Comparison of ENCODE assay signal across 15 cellular contexts in genomic region chr6:128493877-128494276, GRCh38. TPM values are rescaled to one million over a fixed set of nuclear protein-coding genes. Genes with fewer than 3 reads are reported as not detected.
DNase-seq lines count a peak whose midpoint lies in the region; ATAC-seq, FAIRE-seq and TF ChIP-seq lines count a peak whose summit lies in the region.
"Had no signal": no experiment of that assay in that cellular context is flagged by ENCODE, and none has a peak within 500 bp of the region (broad histone marks: within the 10 kb centered on the region; RNA-seq: fewer than 3 reads in every experiment).

No MANE protein-coding gene starts in this region.

- BruUV-seq in GM12878 (replicated peaks; lab: Mats Ljungman, UMichigan), result no TSS peak

- intact Hi-C loops in GM12878 (cut with micrococcal nuclease; ENCODE audit: unreplicated experiment), result no loop called here

- POLR2A ChIA-PET in GM12878 (lab: Charles Lee), result no interaction called here

- H3K27ac ChIP-seq in GM12878 (ENCODE audit: control insufficient read depth, insufficient read depth) (no peak overlapping the region), WERI-Rb-1 (no peak overlapping the region)
- H3K27ac ChIP-seq: vagina had no signal

- no peak overlapping the region for H3K4me2 ChIP-seq in GM12878 (ENCODE audit: control insufficient read depth, insufficient read depth)

- no peak for TF ChIP-seq EP300 in GM12878 (IDR thresholded peaks at IDR 0.05; ENCODE audit: borderline replicate concordance in 1 of 2, control insufficient read depth in 1 of 2, low read depth in 2 of 2, low read length in 2 of 2)

- RAD21 ChIA-PET in GM12878 (lab: Charles Lee; ENCODE audit: unreplicated experiment), result no interaction called here

- no peak for TF ChIP-seq CTCF in GM12878 (IDR thresholded peaks at IDR 0.05 in 2 of 3, conservative IDR thresholded peaks at IDR 0.05 in 1 of 3; ENCODE audit: control insufficient read depth in 2 of 3, extremely low read depth in 1 of 3, insufficient read depth in 1 of 3, low read depth in 3 of 3, low read length in 3 of 3)
- TF ChIP-seq CTCF in WERI-Rb-1 (IDR thresholded peaks at IDR 0.05; ENCODE audit: low read depth, low read length), result no peak

- no peak for FAIRE-seq in GM12878 (lab: Jason Lieb, UNC)

- H3K4me3 ChIP-seq in GM12878 (no peak overlapping the region), WERI-Rb-1 (ENCODE audit: low read depth, low read length) (no peak overlapping the region)
- H3K4me3 ChIP-seq: vagina had no signal

- H3K4me1 ChIP-seq in GM12878 (ENCODE audit: control insufficient read depth, insufficient read depth, low read length), result no peaks in the 10 kb centered on the region

- ATAC-seq in GM18498 (IDR thresholded peaks at IDR 0.05; ENCODE audit: unreplicated experiment) (peak; percentile 67), GM19467 (IDR thresholded peaks at IDR 0.05; ENCODE audit: unreplicated experiment) (peak; percentile 57), HG03108 (IDR thresholded peaks at IDR 0.05; ENCODE audit: unreplicated experiment) (peak; percentile 61), GM12878 (peak; percentile 23; the same call in 2 of the 3 replicates), HG03439 (IDR thresholded peaks at IDR 0.05; ENCODE audit: unreplicated experiment) (no peak)

- no peak for TF ChIP-seq POLR2A in GM12878 (IDR thresholded peaks at IDR 0.05; ENCODE audit: low read depth, low read length)

- H3K27me3 ChIP-seq in GM12878 (replicated peaks in 1 of 2; ENCODE audit: control insufficient read depth in 2 of 2, insufficient read depth in 2 of 2, low read length in 1 of 2) (no peaks in the 10 kb centered on the region), WERI-Rb-1 (ENCODE audit: insufficient read depth, low read depth, severe bottlenecking) (no peaks in the 10 kb centered on the region)
- H3K27me3 ChIP-seq: vagina had no signal

- H3K9me3 ChIP-seq in GM12878 (replicated peaks; ENCODE audit: control insufficient read depth, insufficient read depth, low read length), result no peaks in the 10 kb centered on the region
- H3K9me3 ChIP-seq in WERI-Rb-1 (ENCODE audit: severe bottlenecking), result no peaks in the 10 kb centered on the region
- H3K9me3 ChIP-seq: vagina had no signal

- no peaks in the 10 kb centered on the region for H4K20me1 ChIP-seq in GM12878 (ENCODE audit: control insufficient read depth, insufficient read depth)

- H3K36me3 ChIP-seq in GM12878 (ENCODE audit: control insufficient read depth in 2 of 2, insufficient read depth in 2 of 2, low read length in 1 of 2), result no peaks in the 10 kb centered on the region
- no peaks in the 10 kb centered on the region for H3K36me3 ChIP-seq in WERI-Rb-1
- H3K36me3 ChIP-seq: vagina had no signal

- H2AFZ ChIP-seq in GM12878 (ENCODE audit: control insufficient read depth, low read depth, low read length), result no peak overlapping the region

- WGBS in GM12878 (ENCODE audit: insufficient coverage, insufficient replicate concordance, low lambda C conversion rate, missing lambda C conversion rate), result 22% methylated on average over 4 of the region's 4 CpGs

- no peaks in the 10 kb centered on the region for H3K79me2 ChIP-seq in GM12878 (ENCODE audit: control insufficient read depth, insufficient read depth, low read length)

- SMC1A ChIA-PET in GM12878 (lab: Charles Lee; ENCODE audit: uncharacterized antibody, unreplicated experiment), result no interaction called here

- H3K9ac ChIP-seq in GM12878 (ENCODE audit: control insufficient read depth, insufficient read depth, low read length), result no peak overlapping the region

- in situ Hi-C loops in GM12878 (cut with MboI), result no loop called here

- TF ChIP-seq RAD21 in GM12878 (IDR thresholded peaks at IDR 0.05; ENCODE audit: insufficient read depth, low read depth, low read length), result no peak

- CTCF ChIA-PET in GM12878 (lab: Yijun Ruan, JAX), result no interaction called here

- DNase-seq in GM12878 (ENCODE audit: low read depth, low spot score), result no peak
- DNase-seq in WERI-Rb-1, result no peak
- no peak for DNase-seq in stimulated activated CD4-positive, alpha-beta T cell treated with anti-CD3 and anti-CD28 coated beads, Interleukin-4, amount 100 ng/mL, for 24 hours
- no peak for DNase-seq in NCI-H82 (lab: John Stamatoyannopoulos, UW)
- DNase-seq: activated naive CD8-positive, alpha-beta T cell treated with anti-CD3 and anti-CD28 coated beads, Interleukin-2, amount 10 ng/mL, durations not matched to agents 7 days and 5 days; caudate nucleus; EL; GOT3; kidney glomerular epithelial cell; NCI-H2081 treated with DMSO at 0.1 percent for 48 hours had no signal

TF ChIP-seq in GM12878, 131 proteins besides CTCF, POLR2A, EP300 and RAD21 (continues in another document):
- TF ChIP-seq GATAD2B (conservative IDR thresholded peaks at IDR 0.05; ENCODE audit: low read depth) (no peak), IRF5 (IDR thresholded peaks at IDR 0.05; ENCODE audit: borderline replicate concordance) (no peak), JUND (IDR thresholded peaks at IDR 0.05; ENCODE audit: low read depth, low read length) (no peak), ELK1 (IDR thresholded peaks at IDR 0.05; ENCODE audit: low read depth, low read length) (no peak), ETV6 (conservative IDR thresholded peaks at IDR 0.05 in 1 of 2, IDR thresholded peaks at IDR 0.05 in 1 of 2; ENCODE audit: borderline replicate concordance in 1 of 2, low read depth in 1 of 2) (no peak), SP1 (IDR thresholded peaks at IDR 0.05; ENCODE audit: low read depth, low read length) (no peak), STAT1 (conservative IDR thresholded peaks at IDR 0.05) (no peak), SUPT20H (IDR thresholded peaks at IDR 0.05; ENCODE audit: borderline replicate concordance, control insufficient read depth, low read depth, low read length) (no peak), USF2 (IDR thresholded peaks at IDR 0.05; ENCODE audit: borderline replicate concordance, low read depth, low read length) (no peak), RUNX3 (IDR thresholded peaks at IDR 0.05; ENCODE audit: low read length) (no peak)

RNA-seq across cellular contexts. Expression of gene PTPRK, which starts 26.5 kb away (rescaled TPM):
- 4.9 and 5.0 TPM in 2 replicates for total RNA-seq in GM12878 (2013; cell fraction: nucleolus; rRNA removed)
- total RNA-seq in GM12878 (2014; rRNA removed) (0.44 and 0.62 TPM in 2 replicates), GM12878 (2014; rRNA removed; fragmentation: Illumina TruSeq; extraction: Trizol) (1.0 and 1.4 TPM in 2 replicates), GM12878 (2021) (0.85 and 1.0 TPM in 2 replicates)
- polyA plus RNA-seq in GM12878 (2011; ENCODE audit: low read depth), result 0.12 TPM
- polyA plus RNA-seq in GM12878 (2011; rRNA removed) (1.4 and 1.9 TPM in 2 replicates), GM12878 (2014; fragmentation: Illumina TruSeq; extraction: Trizol) (0.54 and 1.5 TPM in 2 replicates), GM12878 (2014; fragmentation: Nextera tagmentation; extraction: Ambion mirVana) (under 1 TPM; 0.24 to 0.40 TPM), GM12878 (2014; rRNA removed) (0.56 and 0.95 TPM in 2 replicates), GM12878 (2016; fragmentation: Nextera tagmentation; extraction: Ambion mirVana) (under 1 TPM; 0.23 to 0.50 TPM)
- polyA plus RNA-seq in GM12878 (2011; cell fraction: cytosol; rRNA removed), result 1.7 and 1.9 TPM in 2 replicates
- 1.7 and 2.1 TPM in 2 replicates for polyA plus RNA-seq in GM12878 (2011; cell fraction: nucleus; rRNA removed)
- polyA plus RNA-seq in GM12878 (2012), result 0.13 and 0.28 TPM in 2 replicates
- 6.4 and 6.9 TPM in 2 replicates for polyA minus RNA-seq in GM12878 (2011; rRNA and poly(A)+ RNA removed)
- polyA minus RNA-seq in GM12878 (2011; cell fraction: cytosol; rRNA and poly(A)+ RNA removed), result 1.4 and 3.5 TPM in 2 replicates
- 11.1 and 15.6 TPM in 2 replicates for polyA minus RNA-seq in GM12878 (2011; cell fraction: nucleus; rRNA and poly(A)+ RNA removed)
